In genomic region chr16:23434380-23434779, GRCh38 we compare ENCODE assay signal across 8 cellular contexts. TPM values are rescaled to one million over a fixed set of nuclear protein-coding genes. Genes with fewer than 3 reads are reported as not detected.
DNase-seq lines count a peak whose midpoint lies in the region; ATAC-seq and TF ChIP-seq lines count a peak whose summit lies in the region.

No MANE protein-coding gene starts in this region.

- H3K27me3 ChIP-seq in brain microvascular endothelial cell (replicated peaks), result no peaks in the 10 kb centered on the region
- no peaks in the 10 kb centered on the region for H3K27me3 ChIP-seq in kidney epithelial cell (ENCODE audit: control insufficient read depth, insufficient read depth, low read length)
- H3K27me3 ChIP-seq in thoracic aorta (replicated peaks; ENCODE audit: insufficient read depth), result no peaks in the 10 kb centered on the region

- no peak overlapping the region for H3K4me3 Mint-ChIP-seq in activated T-helper 17 cell treated with anti-CD3 and anti-CD28 coated beads, Interleukin-2, amount 50 U/mL, for 72 hours

- in situ Hi-C loops in brain microvascular endothelial cell (cut with HindIII; ENCODE audit: low pct_ligation_motif_present, low sequenced_read_pairs), result no loop called here

- no peak overlapping the region for H3K4me3 ChIP-seq in brain microvascular endothelial cell (ENCODE audit: low read depth, low read length)
- H3K4me3 ChIP-seq in kidney epithelial cell (ENCODE audit: low read depth, low read length), result no peak overlapping the region
- H3K4me3 ChIP-seq in thoracic aorta, result no peak overlapping the region

- H3K27ac Mint-ChIP-seq in activated T-helper 17 cell treated with anti-CD3 and anti-CD28 coated beads, Interleukin-2, amount 50 U/mL, for 72 hours, result no peak overlapping the region

- no peaks in the 10 kb centered on the region for H3K27me3 Mint-ChIP-seq in activated T-helper 17 cell treated with anti-CD3 and anti-CD28 coated beads, Interleukin-2, amount 50 U/mL, for 72 hours

- H3K4me1 ChIP-seq in thoracic aorta (ENCODE audit: control insufficient read depth in 1 of 2, low read depth in 2 of 2), result no peaks in the 10 kb centered on the region

- H3K4me1 Mint-ChIP-seq in activated T-helper 17 cell treated with anti-CD3 and anti-CD28 coated beads, Interleukin-2, amount 50 U/mL, for 72 hours, result no peaks in the 10 kb centered on the region

- H3K9me3 Mint-ChIP-seq in activated T-helper 17 cell treated with anti-CD3 and anti-CD28 coated beads, Interleukin-2, amount 50 U/mL, for 72 hours, result no peaks in the 10 kb centered on the region

- H3K36me3 Mint-ChIP-seq in activated T-helper 17 cell treated with anti-CD3 and anti-CD28 coated beads, Interleukin-2, amount 50 U/mL, for 72 hours (ENCODE audit: low read depth), result peaks cover 76% of the 10 kb centered on the region

- H3K9me3 ChIP-seq in thoracic aorta, result no peaks in the 10 kb centered on the region

- H3K27ac ChIP-seq in brain microvascular endothelial cell, result no peak overlapping the region
- no peak overlapping the region for H3K27ac ChIP-seq in thoracic aorta

- peak; percentile 57 for DNase-seq in DMS79 treated with DMSO at 0.1 percent for 48 hours (lab: John Stamatoyannopoulos, UW)
- DNase-seq in HT-29 (ENCODE audit: low spot score), result peak; percentile 87
- peak; percentile 69 for DNase-seq in NCI-H748 treated with DMSO at 0.1 percent for 48 hours (lab: John Stamatoyannopoulos, UW)
- no peak for DNase-seq in brain microvascular endothelial cell
- no peak for DNase-seq in kidney epithelial cell (ENCODE audit: low read depth)
- no peak for DNase-seq in thoracic aorta (ENCODE audit: low spot score)

- peak; percentile 74 for ATAC-seq in thoracic aorta (ENCODE audit: insufficient number of reproducible peaks, low FRiP score, low read depth)
- no peak for ATAC-seq in HG03045 (IDR thresholded peaks at IDR 0.05; ENCODE audit: unreplicated experiment)
- ATAC-seq in activated T-helper 17 cell treated with anti-CD3 and anti-CD28 coated beads, Interleukin-2, amount 50 U/mL, for 72 hours (replicated peaks), result no peak

- H3K36me3 ChIP-seq in brain microvascular endothelial cell (replicated peaks) (peaks cover 34% of the 10 kb centered on the region), kidney epithelial cell (ENCODE audit: control insufficient read depth, insufficient read depth, low read length) (no peaks in the 10 kb centered on the region), thoracic aorta (peaks cover 25% of the 10 kb centered on the region)

- TF ChIP-seq CTCF in brain microvascular endothelial cell (IDR thresholded peaks at IDR 0.05; ENCODE audit: low read depth, low read length, missing control alignments) (peak; percentile 79), kidney epithelial cell (IDR thresholded peaks at IDR 0.05; ENCODE audit: insufficient read depth, low read length, poor library complexity, severe bottlenecking) (peak; percentile 71), thoracic aorta (IDR thresholded peaks at IDR 0.05) (peak; percentile 87)

RNA-seq across cellular contexts. Expression of gene COG7, which starts 18.6 kb away (rescaled TPM):
- total RNA-seq in HT-29 (2014; rRNA removed; shearing (Covaris generic)), result 17.5 and 18.3 TPM in 2 replicates
- total RNA-seq in kidney epithelial cell, result 10.7 and 13.6 TPM in 2 replicates
- total RNA-seq in thoracic aorta, result 10 to 100 TPM; 27.8 to 37.6 TPM
- 10 to 100 TPM; 21.2 to 29.4 TPM for total RNA-seq in activated T-helper 17 cell treated with anti-CD3 and anti-CD28 coated beads, Interleukin-2, amount 50 U/mL, for 72 hours

Comparison
In these comparisons a context has a peak if more than half of its experiments do, and no peak if none do; other contexts are left out.
1. DNase-seq: peak in DMS79 treated with DMSO at 0.1 percent for 48 hours (single experiment), HT-29 (single experiment) and NCI-H748 treated with DMSO at 0.1 percent for 48 hours (single experiment); none in brain microvascular endothelial cell (single experiment), kidney epithelial cell (single experiment) and thoracic aorta (single experiment).
2. Peak in every context shown above with its lines, with median percentiles within 50 percentile points of each other: CTCF ChIP-seq.